Comparison of ENCODE assay signal across 1 cellular context in genomic region chr1:61125895-61126294, GRCh38.
TF ChIP-seq lines count a peak whose summit lies in the region.

No MANE protein-coding gene starts in this region.

TF ChIP-seq in HepG2, 621 proteins besides CTCF, POLR2A, EP300 and RAD21 (continued from another document):
- TF ChIP-seq TFDP1 (CRISPR knock-in tag; IDR thresholded peaks at IDR 0.05; ENCODE audit: borderline replicate concordance) = no peak
